Comparison of ENCODE assay signal across 1 cellular context in the genomic region with DNA sequence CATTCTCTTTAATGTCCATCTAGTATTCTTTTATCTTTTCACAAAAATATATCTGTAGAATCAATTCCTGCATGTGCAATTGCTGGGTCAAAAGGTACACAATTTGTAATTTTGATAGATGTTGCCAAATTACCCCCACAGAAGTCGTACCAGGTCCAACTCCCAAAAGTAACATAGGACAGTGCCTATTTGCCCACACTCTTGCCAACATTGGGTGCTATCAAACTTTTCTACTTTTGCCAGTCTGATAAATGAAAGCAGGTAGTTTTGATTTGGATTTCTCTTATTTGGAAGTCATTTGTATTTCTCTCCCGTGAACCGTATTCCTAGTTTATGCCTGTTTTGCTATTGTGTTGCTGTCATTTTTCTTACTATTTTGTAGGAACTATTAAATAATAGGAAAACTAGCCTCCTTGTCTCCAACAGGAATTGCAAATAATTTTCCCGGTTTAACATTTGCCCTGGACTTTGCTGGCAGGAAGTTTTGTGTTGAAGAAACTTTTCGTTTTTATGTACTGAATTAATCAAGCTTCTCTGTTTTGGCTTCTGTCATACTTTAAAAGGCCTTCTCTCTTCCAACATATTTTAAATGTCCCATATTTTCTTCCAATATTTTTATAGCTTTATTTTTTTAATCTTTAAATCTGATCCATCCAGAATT.
TF ChIP-seq lines count a peak whose summit lies in the region.

No MANE protein-coding gene starts in this region.

TF ChIP-seq in endothelial cell of umbilical vein, 7 proteins besides CTCF, POLR2A, EP300 and RAD21:
- no peak for TF ChIP-seq EZH2 (IDR thresholded peaks at IDR 0.05; ENCODE audit: borderline replicate concordance, low read depth, low read length, severe bottlenecking)
- TF ChIP-seq FOS (IDR thresholded peaks at IDR 0.05; ENCODE audit: borderline replicate concordance, insufficient read depth, low read length) = no peak
- no peak for TF ChIP-seq GATA2 (IDR thresholded peaks at IDR 0.05; ENCODE audit: insufficient read depth, insufficient read length, low read depth, low read length)
- TF ChIP-seq MYC (IDR thresholded peaks at IDR 0.05; ENCODE audit: low read depth, low read length) = no peak
- no peak for TF ChIP-seq JUN (IDR thresholded peaks at IDR 0.05; ENCODE audit: borderline replicate concordance, insufficient read depth, insufficient read length, low read depth)
- no peak for TF ChIP-seq MAX (IDR thresholded peaks at IDR 0.05; ENCODE audit: insufficient read depth, insufficient read length)
- TF ChIP-seq POLR2AphosphoS5 (IDR thresholded peaks at IDR 0.05; ENCODE audit: insufficient read depth, low read depth, low read length) = no peak
TF ChIP-seq in endothelial cell of umbilical vein: peak in this region for 0.
